ENCODE assay signal across 24 cellular contexts in the genomic region with DNA sequence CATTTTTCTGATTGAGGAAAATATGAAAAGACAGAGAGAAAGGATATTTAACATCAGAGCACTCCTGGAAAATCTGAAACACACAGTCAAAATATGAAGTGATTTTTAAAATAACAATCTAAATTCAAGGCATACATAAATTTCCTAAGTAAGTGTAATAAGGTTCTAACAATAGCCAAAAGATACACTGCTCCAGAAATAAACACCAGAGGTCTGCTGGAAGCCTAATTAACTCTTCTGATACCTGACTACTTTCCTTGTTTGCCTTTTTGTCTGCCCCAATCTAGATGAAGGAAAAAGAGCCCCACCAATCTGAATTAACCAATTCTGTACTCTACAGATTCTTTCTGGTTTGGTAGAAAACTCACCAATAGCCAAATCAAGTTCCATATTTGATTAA.
"Had no signal": no experiment of that assay in that cellular context is flagged by ENCODE, and none has a peak within 500 bp of the region (broad histone marks: within the 10 kb centered on the region; RNA-seq: fewer than 3 reads in every experiment).

No MANE protein-coding gene starts in this region.

- H3K4me3 Mint-ChIP-seq: activated B cell treated with CpG ODN at 0.5 μM for 24 hours; activated CD8-positive, alpha-beta T cell treated with anti-CD3 and anti-CD28 coated beads for 36 hours; activated naive CD4-positive, alpha-beta T cell treated with anti-CD3 and anti-CD28 coated beads, Interleukin-2, amount 50 U/mL, for 24 hours; activated naive CD8-positive, alpha-beta T cell treated with anti-CD3 and anti-CD28 coated beads, Interleukin-2, amount 50 U/mL, for 24 hours; activated T-cell treated with anti-CD3 and anti-CD28 coated beads, Interleukin-2, amount 50 U/mL, for 4 hours; natural killer cell treated with Interleukin-12 subunit alpha and Interleukin-12 subunit beta and Interleukin-15 and Interleukin-18, amount 100 ng/mL, for 72 hours; stimulated activated effector memory CD8-positive, alpha-beta T cell treated with anti-CD3 and anti-CD28 coated beads, Interleukin-12 subunit alpha, Interleukin-12 subunit beta, amount 100 ng/mL, for 72 hours; T-cell; T-helper 2 cell treated with Interferon-gamma antibody and Interleukin-4, amounts not matched to agents 5 μg/mL and 100 μg/mL, for 36 hours had no signal

- H3K9me3 ChIP-seq: gastroesophageal sphincter, sigmoid colon, stomach, tibial artery had no signal

- H3K27ac Mint-ChIP-seq: activated B cell treated with CpG ODN at 0.5 μM for 24 hours; activated CD8-positive, alpha-beta T cell treated with anti-CD3 and anti-CD28 coated beads for 36 hours; activated naive CD4-positive, alpha-beta T cell treated with anti-CD3 and anti-CD28 coated beads, Interleukin-2, amount 50 U/mL, for 24 hours; activated naive CD8-positive, alpha-beta T cell treated with anti-CD3 and anti-CD28 coated beads, Interleukin-2, amount 50 U/mL, for 24 hours; activated T-helper 2 cell treated with anti-CD3 and anti-CD28 coated beads, Interferon-gamma antibody, Interleukin-2, Interleukin-4, amounts not matched to agents 10 μg/mL and 5 μg/mL and 100 μg/mL, durations not matched to agents 14 hours and 24 hours and 36 hours; natural killer cell treated with Interleukin-12 subunit alpha and Interleukin-12 subunit beta and Interleukin-15 and Interleukin-18, amount 100 ng/mL, for 72 hours; stimulated activated effector memory CD8-positive, alpha-beta T cell treated with anti-CD3 and anti-CD28 coated beads, Interleukin-12 subunit alpha, Interleukin-12 subunit beta, amount 100 ng/mL, for 72 hours; T-cell; T-helper 2 cell treated with Interferon-gamma antibody and Interleukin-4, amounts not matched to agents 5 μg/mL and 100 μg/mL, for 36 hours had no signal

- H3K4me1 Mint-ChIP-seq: activated naive CD8-positive, alpha-beta T cell treated with anti-CD3 and anti-CD28 coated beads, Interleukin-2, amount 50 U/mL, for 24 hours had no signal

- ATAC-seq: activated CD8-positive, alpha-beta T cell treated with anti-CD3 and anti-CD28 coated beads for 36 hours; activated naive CD8-positive, alpha-beta T cell treated with anti-CD3 and anti-CD28 coated beads, Interleukin-2, amount 50 U/mL, for 24 hours; activated T-cell treated with anti-CD3 and anti-CD28 coated beads, Interleukin-2, amount 50 U/mL, for 4 hours; gastroesophageal sphincter; left lobe of liver; natural killer cell treated with Interleukin-12 subunit alpha and Interleukin-12 subunit beta and Interleukin-15 and Interleukin-18, amount 100 ng/mL, for 72 hours; stimulated activated effector memory CD8-positive, alpha-beta T cell treated with anti-CD3 and anti-CD28 coated beads, Interleukin-12 subunit alpha, Interleukin-12 subunit beta, amount 100 ng/mL, for 72 hours; T-cell had no signal

- H3K4me3 ChIP-seq: coronary artery, dorsolateral prefrontal cortex, gastroesophageal sphincter, lung, sigmoid colon, stomach, tibial artery had no signal

- H3K9me3 Mint-ChIP-seq: activated B cell treated with CpG ODN at 0.5 μM for 24 hours; activated CD8-positive, alpha-beta T cell treated with anti-CD3 and anti-CD28 coated beads for 36 hours; activated naive CD4-positive, alpha-beta T cell treated with anti-CD3 and anti-CD28 coated beads, Interleukin-2, amount 50 U/mL, for 24 hours; activated naive CD8-positive, alpha-beta T cell treated with anti-CD3 and anti-CD28 coated beads, Interleukin-2, amount 50 U/mL, for 24 hours; activated T-cell treated with anti-CD3 and anti-CD28 coated beads, Interleukin-2, amount 50 U/mL, for 4 hours; activated T-helper 2 cell treated with anti-CD3 and anti-CD28 coated beads, Interferon-gamma antibody, Interleukin-2, Interleukin-4, amounts not matched to agents 10 μg/mL and 5 μg/mL and 100 μg/mL, durations not matched to agents 14 hours and 24 hours and 36 hours; natural killer cell treated with Interleukin-12 subunit alpha and Interleukin-12 subunit beta and Interleukin-15 and Interleukin-18, amount 100 ng/mL, for 72 hours; stimulated activated effector memory CD8-positive, alpha-beta T cell treated with anti-CD3 and anti-CD28 coated beads, Interleukin-12 subunit alpha, Interleukin-12 subunit beta, amount 100 ng/mL, for 72 hours; T-cell; T-helper 2 cell treated with Interferon-gamma antibody and Interleukin-4, amounts not matched to agents 5 μg/mL and 100 μg/mL, for 36 hours had no signal

- H3K27ac ChIP-seq: coronary artery, dorsolateral prefrontal cortex, gastroesophageal sphincter, sigmoid colon, stomach, tibial artery had no signal

- H3K27me3 ChIP-seq: dorsolateral prefrontal cortex, gastroesophageal sphincter, sigmoid colon, stomach, tibial artery had no signal

- H3K36me3 Mint-ChIP-seq: natural killer cell treated with Interleukin-12 subunit alpha and Interleukin-12 subunit beta and Interleukin-15 and Interleukin-18, amount 100 ng/mL, for 72 hours had no signal

- DNase-seq: activated B cell treated with CpG ODN at 0.5 μM for 24 hours; activated CD4-positive, alpha-beta T cell treated with anti-CD3 and anti-CD28 coated beads, Interleukin-2, amount 50 U/mL, for 1 hour; activated CD8-positive, alpha-beta T cell treated with anti-CD3 and anti-CD28 coated beads for 36 hours; activated naive CD8-positive, alpha-beta T cell treated with anti-CD3 and anti-CD28 coated beads, Interleukin-2, amount 50 U/mL, for 24 hours; activated T-cell treated with anti-CD3 and anti-CD28 coated beads, Interleukin-2, amount 50 U/mL, for 4 hours; dorsolateral prefrontal cortex; effector memory CD4-positive, alpha-beta T cell; erythroblast; mesendoderm; sigmoid colon; small intestine; stimulated activated CD4-positive, alpha-beta T cell treated with anti-CD3 and anti-CD28 coated beads, Interleukin-4, amount 100 ng/mL, for 24 hours; stomach; T-cell; tibial artery had no signal

- H3K27me3 Mint-ChIP-seq: activated B cell treated with CpG ODN at 0.5 μM for 24 hours; activated CD8-positive, alpha-beta T cell treated with anti-CD3 and anti-CD28 coated beads for 36 hours; activated naive CD4-positive, alpha-beta T cell treated with anti-CD3 and anti-CD28 coated beads, Interleukin-2, amount 50 U/mL, for 24 hours; activated naive CD8-positive, alpha-beta T cell treated with anti-CD3 and anti-CD28 coated beads, Interleukin-2, amount 50 U/mL, for 24 hours; natural killer cell treated with Interleukin-12 subunit alpha and Interleukin-12 subunit beta and Interleukin-15 and Interleukin-18, amount 100 ng/mL, for 72 hours; T-cell had no signal

- H3K4me1 ChIP-seq: gastroesophageal sphincter, sigmoid colon, stomach, tibial artery had no signal
